ENCODE assay signal across 8 cellular contexts in genomic region chr19:4473708-4474503, GRCh38. TPM values are rescaled to one million over a fixed set of nuclear protein-coding genes. Genes with fewer than 3 reads are reported as not detected.
DNase-seq lines count a peak whose midpoint lies in the region; ATAC-seq and TF ChIP-seq lines count a peak whose summit lies in the region.

No MANE protein-coding gene starts in this region.

- no peaks in the 10 kb centered on the region for H3K27me3 Mint-ChIP-seq in activated naive CD4-positive, alpha-beta T cell treated with anti-CD3 and anti-CD28 coated beads for 36 hours (ENCODE audit: low read depth)
- no peaks in the 10 kb centered on the region for H3K27me3 Mint-ChIP-seq in activated CD4-positive, alpha-beta memory T cell treated with anti-CD3 and anti-CD28 coated beads for 36 hours

- H3K4me3 Mint-ChIP-seq in activated naive CD4-positive, alpha-beta T cell treated with anti-CD3 and anti-CD28 coated beads for 36 hours, result peak overlapping the region; percentile 66
- H3K4me3 Mint-ChIP-seq in activated CD4-positive, alpha-beta memory T cell treated with anti-CD3 and anti-CD28 coated beads for 36 hours, result peak overlapping the region; percentile 40

- TF ChIP-seq EP300 in suprapubic skin (IDR thresholded peaks at IDR 0.05), result no peak

- H3K27ac Mint-ChIP-seq in activated naive CD4-positive, alpha-beta T cell treated with anti-CD3 and anti-CD28 coated beads for 36 hours, result no peak overlapping the region
- peak overlapping the region; percentile 28 for H3K27ac Mint-ChIP-seq in activated CD4-positive, alpha-beta memory T cell treated with anti-CD3 and anti-CD28 coated beads for 36 hours

- WGBS in suprapubic skin, result 36% methylated on average over 25 of the region's 25 CpGs

- TF ChIP-seq CTCF in suprapubic skin (IDR thresholded peaks at IDR 0.05), result no peak

- H3K9me3 Mint-ChIP-seq in activated naive CD4-positive, alpha-beta T cell treated with anti-CD3 and anti-CD28 coated beads for 36 hours, result no peaks in the 10 kb centered on the region
- no peaks in the 10 kb centered on the region for H3K9me3 Mint-ChIP-seq in activated CD4-positive, alpha-beta memory T cell treated with anti-CD3 and anti-CD28 coated beads for 36 hours

- peak overlapping the region; percentile 96 for H3K4me3 ChIP-seq in suprapubic skin

- H3K27ac ChIP-seq in suprapubic skin, result no peak overlapping the region

- H3K36me3 ChIP-seq in suprapubic skin, result peaks cover 31% of the 10 kb centered on the region

- no peaks in the 10 kb centered on the region for H3K27me3 ChIP-seq in suprapubic skin

- TF ChIP-seq POLR2A in suprapubic skin (IDR thresholded peaks at IDR 0.05), result no peak

- ATAC-seq in HG02588 (IDR thresholded peaks at IDR 0.05; ENCODE audit: unreplicated experiment), result no peak
- no peak for ATAC-seq in HG02840 (IDR thresholded peaks at IDR 0.05; ENCODE audit: low FRiP score, unreplicated experiment)

- no peaks in the 10 kb centered on the region for H3K9me3 ChIP-seq in suprapubic skin

- peaks cover 31% of the 10 kb centered on the region for H3K4me1 ChIP-seq in suprapubic skin

- intact Hi-C loops in activated naive CD4-positive, alpha-beta T cell treated with anti-CD3 and anti-CD28 coated beads for 36 hours (cut with micrococcal nuclease), result loop anchor here (5.0 kb wide), 5 partner anchors 132 to 1213 kb away; partner anchors contain the start of genes DPP9, FZR1, MPND and ZBTB7A
- intact Hi-C loops in activated CD4-positive, alpha-beta memory T cell treated with anti-CD3 and anti-CD28 coated beads for 36 hours (cut with micrococcal nuclease), result loop anchor here (5.0 kb wide), 4 partner anchors 163 to 487 kb away; partner anchors contain the start of genes EEF2, FEM1A, MYDGF and TNFAIP8L1

- CTCF ChIA-PET in activated naive CD4-positive, alpha-beta T cell treated with anti-CD3 and anti-CD28 coated beads for 36 hours (lab: Charles Lee), result interaction anchor here (1.2 kb wide), 1 partner anchor 51 kb away, joined by 5 read pairs; no protein-coding TSS in a partner anchor
- CTCF ChIA-PET in activated CD4-positive, alpha-beta memory T cell treated with anti-CD3 and anti-CD28 coated beads for 36 hours (lab: Charles Lee), result no interaction called here

- H3K36me3 Mint-ChIP-seq in activated naive CD4-positive, alpha-beta T cell treated with anti-CD3 and anti-CD28 coated beads for 36 hours (ENCODE audit: low read depth), result no peaks in the 10 kb centered on the region
- peaks cover 11% of the 10 kb centered on the region for H3K36me3 Mint-ChIP-seq in activated CD4-positive, alpha-beta memory T cell treated with anti-CD3 and anti-CD28 coated beads for 36 hours

- peaks cover 21% of the 10 kb centered on the region for H3K4me1 Mint-ChIP-seq in activated naive CD4-positive, alpha-beta T cell treated with anti-CD3 and anti-CD28 coated beads for 36 hours (ENCODE audit: low read depth)
- peaks cover 21% of the 10 kb centered on the region for H3K4me1 Mint-ChIP-seq in activated CD4-positive, alpha-beta memory T cell treated with anti-CD3 and anti-CD28 coated beads for 36 hours (ENCODE audit: low read depth)

- DNase-seq in activated naive CD4-positive, alpha-beta T cell treated with anti-CD3 and anti-CD28 coated beads for 36 hours, result no peak
- no peak for DNase-seq in activated naive CD4-positive, alpha-beta T cell (lab: John Stamatoyannopoulos, UW)
- DNase-seq in activated CD4-positive, alpha-beta memory T cell treated with anti-CD3 and anti-CD28 coated beads for 36 hours, result no peak
- DNase-seq in hepatic stellate cell (ENCODE audit: low spot score) (peak; percentile 43), suprapubic skin (ENCODE audit: low spot score in 2 of 2) (peak in 1 of 2 donors; percentile 66), NCI-H1930 (lab: John Stamatoyannopoulos, UW) (no peak)

- POLR2A ChIA-PET in activated CD4-positive, alpha-beta memory T cell treated with anti-CD3 and anti-CD28 coated beads for 36 hours (lab: Charles Lee), result no interaction called here

RNA-seq across cellular contexts. Expression of gene HDGFL2, which starts 1.8 kb away (rescaled TPM):
- total RNA-seq in activated naive CD4-positive, alpha-beta T cell treated with anti-CD3 and anti-CD28 coated beads for 36 hours, result 10 to 100 TPM; 43.0 to 43.5 TPM
- total RNA-seq in activated CD4-positive, alpha-beta memory T cell treated with anti-CD3 and anti-CD28 coated beads for 36 hours, result 10 to 100 TPM; 46.0 to 47.7 TPM
- 10 to 100 TPM; 23.0 to 27.4 (median 23.4) TPM for total RNA-seq in suprapubic skin

RNA-seq across cellular contexts. Expression of gene UBXN6, which starts 16.3 kb away (rescaled TPM):
- 10 to 100 TPM; 28.7 to 36.2 TPM for total RNA-seq in activated naive CD4-positive, alpha-beta T cell treated with anti-CD3 and anti-CD28 coated beads for 36 hours
- 10 to 100 TPM; 36.2 to 37.1 TPM for total RNA-seq in activated CD4-positive, alpha-beta memory T cell treated with anti-CD3 and anti-CD28 coated beads for 36 hours
- 100 to 1,000 TPM; 108 to 257 (median 167) TPM for total RNA-seq in suprapubic skin

RNA-seq across cellular contexts. Expression of gene PLIN4, which starts 44.4 kb away (rescaled TPM):
- not detected for total RNA-seq in activated naive CD4-positive, alpha-beta T cell treated with anti-CD3 and anti-CD28 coated beads for 36 hours
- total RNA-seq in activated CD4-positive, alpha-beta memory T cell treated with anti-CD3 and anti-CD28 coated beads for 36 hours, result under 1 TPM in 1 of 2 experiments, not detected in 1; 0.02 TPM
- 10 to 100 TPM; 12.4 to 38.3 (median 19.3) TPM for total RNA-seq in suprapubic skin

Comparison
In these comparisons a context has a peak if more than half of its experiments do, and no peak if none do; other contexts are left out.
1. RNA of gene PLIN4, which starts 44.4 kb away (total RNA-seq): 12.4 to 38.3 TPM in suprapubic skin; not detected in activated naive CD4-positive, alpha-beta T cell treated with anti-CD3 and anti-CD28 coated beads for 36 hours and 0.02 TPM in activated CD4-positive, alpha-beta memory T cell treated with anti-CD3 and anti-CD28 coated beads for 36 hours; every median in the first group is over 10 times any median in the second.